6 cellular contexts compared by ENCODE assay signal in genomic region chr9:41285744-41286143, GRCh38.
DNase-seq lines count a peak whose midpoint lies in the region; ATAC-seq, FAIRE-seq and TF ChIP-seq lines count a peak whose summit lies in the region.
"Not testable (repeated sequence)": the region's sequence is repeated elsewhere in the genome, so short reads cannot be mapped to it uniquely, and the experiment has no call there.

No MANE protein-coding gene starts in this region.

- not testable (repeated sequence) for H3K4me1 ChIP-seq in gastroesophageal sphincter; kidney (ENCODE audit: control insufficient read depth in 1 of 2, insufficient read depth in 1 of 2, low read depth in 1 of 2, low read length in 2 of 2); sigmoid colon

- peak overlapping the region in 1 of 4 donors; percentile 24 for H3K27ac ChIP-seq in gastroesophageal sphincter
- H3K27ac ChIP-seq in kidney (ENCODE audit: low read depth in 2 of 2, low read length in 2 of 2); sigmoid colon: not testable (repeated sequence)

- DNase-seq in MG63 = peak; percentile 3
- peak; percentile 63 for DNase-seq in Right ventricle myocardium inferior (ENCODE audit: missing footprints)
- DNase-seq in left ventricle myocardium superior = peak; percentile 9
- peak; percentile 30 for DNase-seq in kidney
- DNase-seq in sigmoid colon = peak; percentile 34

- not testable (repeated sequence) for H3K4me3 ChIP-seq in MG63; gastroesophageal sphincter; kidney (ENCODE audit: low read length in 2 of 2); sigmoid colon

- H3K9me3 ChIP-seq in MG63; gastroesophageal sphincter; kidney (ENCODE audit: control insufficient read depth in 1 of 2, low read length in 2 of 2); sigmoid colon: not testable (repeated sequence)

- H3K36me3 ChIP-seq in MG63; gastroesophageal sphincter; kidney (ENCODE audit: control insufficient read depth in 1 of 2, insufficient read depth in 2 of 2, low read length in 2 of 2); sigmoid colon: not testable (repeated sequence)

- not testable (repeated sequence) for H3K9ac ChIP-seq in kidney (ENCODE audit: low read length in 2 of 2)

- not testable (repeated sequence) for H3K27me3 ChIP-seq in MG63, gastroesophageal sphincter, sigmoid colon

- intact Hi-C loops in Right ventricle myocardium inferior (cut with DNase I); left ventricle myocardium superior (cut with micrococcal nuclease); kidney (cut with DNase I); sigmoid colon (cut with DNase I): not testable (repeated sequence)

- FAIRE-seq in kidney (lab: Jason Lieb, UNC) = not testable (repeated sequence)

- TF ChIP-seq CTCF in gastroesophageal sphincter (IDR thresholded peaks at IDR 0.05); kidney (IDR thresholded peaks at IDR 0.05; ENCODE audit: borderline replicate concordance, extremely low read depth, insufficient read depth); sigmoid colon (IDR thresholded peaks at IDR 0.05): not testable (repeated sequence)

- not testable (repeated sequence) for TF ChIP-seq EP300 in gastroesophageal sphincter (IDR thresholded peaks at IDR 0.05); sigmoid colon (IDR thresholded peaks at IDR 0.05)

- ATAC-seq in gastroesophageal sphincter = peak; percentile 28
- ATAC-seq in Right ventricle myocardium inferior, left ventricle myocardium superior: not testable (repeated sequence)

- TF ChIP-seq POLR2A in gastroesophageal sphincter (IDR thresholded peaks at IDR 0.05); sigmoid colon (IDR thresholded peaks at IDR 0.05): not testable (repeated sequence)

- WGBS in gastroesophageal sphincter (ENCODE audit: low coverage in 1 of 2), 2 donors = 43 to 61% methylated on average over 2 of the region's 16 CpGs
- WGBS in sigmoid colon, 2 donors = 91 to 94% methylated on average over 16 of the region's 16 CpGs

Comparison
In these comparisons a context has a peak if more than half of its experiments do, and no peak if none do; other contexts are left out.
1. DNase-seq: peak in every context shown above with its lines; median percentile 63 in Right ventricle myocardium inferior; 34 in sigmoid colon; 30 in kidney; 9 in left ventricle myocardium superior; 3 in MG63.